In the genomic region with DNA sequence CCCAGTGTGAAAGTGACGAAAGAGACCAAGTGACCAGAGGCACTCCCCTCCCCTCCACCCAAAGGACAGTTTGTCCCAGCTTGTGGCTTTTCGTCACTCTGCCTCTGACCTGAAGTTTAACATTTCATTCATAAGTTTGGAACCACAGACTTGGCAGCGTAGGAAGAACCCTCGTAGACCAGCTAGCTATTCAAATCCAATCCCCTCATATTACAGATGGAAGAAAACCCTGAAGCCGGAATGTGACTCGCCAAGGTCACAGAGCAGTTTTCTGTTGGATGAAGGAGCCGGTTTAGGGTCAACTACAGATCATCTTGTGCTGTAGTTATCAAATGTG, we compare ENCODE assay signal across 1 cellular context.
TF ChIP-seq lines count a peak whose summit lies in the region.

No MANE protein-coding gene starts in this region.

TF ChIP-seq in HCT116, 20 proteins besides CTCF, POLR2A, EP300 and RAD21 (continued from another document):
- TF ChIP-seq ZFX (IDR thresholded peaks at IDR 0.05) (no peak), FOSL1 (IDR thresholded peaks at IDR 0.05; ENCODE audit: low read depth) (no peak), EZH2phosphoT487 (IDR thresholded peaks at IDR 0.05; ENCODE audit: borderline replicate concordance) (no peak), SP1 (IDR thresholded peaks at IDR 0.05; ENCODE audit: low read depth) (no peak), ELF1 (IDR thresholded peaks at IDR 0.05; ENCODE audit: borderline replicate concordance, low read depth) (no peak)
- TF ChIP-seq, protein P1, sequence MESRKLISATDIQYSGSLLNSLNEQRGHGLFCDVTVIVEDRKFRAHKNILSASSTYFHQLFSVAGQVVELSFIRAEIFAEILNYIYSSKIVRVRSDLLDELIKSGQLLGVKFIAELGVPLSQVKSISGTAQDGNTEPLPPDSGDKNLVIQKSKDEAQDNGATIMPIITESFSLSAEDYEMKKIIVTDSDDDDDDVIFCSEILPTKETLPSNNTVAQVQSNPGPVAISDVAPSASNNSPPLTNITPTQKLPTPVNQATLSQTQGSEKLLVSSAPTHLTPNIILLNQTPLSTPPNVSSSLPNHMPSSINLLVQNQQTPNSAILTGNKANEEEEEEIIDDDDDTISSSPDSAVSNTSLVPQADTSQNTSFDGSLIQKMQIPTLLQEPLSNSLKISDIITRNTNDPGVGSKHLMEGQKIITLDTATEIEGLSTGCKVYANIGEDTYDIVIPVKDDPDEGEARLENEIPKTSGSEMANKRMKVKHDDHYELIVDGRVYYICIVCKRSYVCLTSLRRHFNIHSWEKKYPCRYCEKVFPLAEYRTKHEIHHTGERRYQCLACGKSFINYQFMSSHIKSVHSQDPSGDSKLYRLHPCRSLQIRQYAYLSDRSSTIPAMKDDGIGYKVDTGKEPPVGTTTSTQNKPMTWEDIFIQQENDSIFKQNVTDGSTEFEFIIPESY (IDR thresholded peaks at IDR 0.05; ENCODE audit: extremely low read depth, insufficient replicate concordance, low read length) = no peak
